Comparison of ENCODE assay signal across 16 cellular contexts in the genomic region with DNA sequence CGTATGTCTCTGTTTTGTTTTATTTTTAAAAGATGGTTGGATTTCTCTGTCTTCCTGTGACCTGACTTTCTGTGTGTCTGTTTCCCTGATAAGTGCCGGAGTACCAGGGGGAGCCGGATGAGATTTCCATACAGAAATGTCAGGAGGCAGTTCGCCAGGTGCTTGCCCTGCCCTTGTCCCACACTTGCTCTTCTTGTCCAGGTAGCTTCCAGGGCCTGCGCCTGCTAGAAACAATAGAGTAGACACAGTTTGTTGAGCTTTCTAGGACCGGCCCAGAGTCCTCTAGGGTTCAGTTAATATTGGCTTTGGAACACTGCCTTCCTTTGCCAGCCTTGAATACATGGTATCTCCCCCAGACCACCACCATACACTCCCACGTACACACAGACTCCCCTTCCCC. TPM values are rescaled to one million over a fixed set of nuclear protein-coding genes. Genes with fewer than 3 reads are reported as not detected.
DNase-seq lines count a peak whose midpoint lies in the region; ATAC-seq and TF ChIP-seq lines count a peak whose summit lies in the region.
"Had no signal": no experiment of that assay in that cellular context is flagged by ENCODE, and none has a peak within 500 bp of the region (broad histone marks: within the 10 kb centered on the region; RNA-seq: fewer than 3 reads in every experiment).

No MANE protein-coding gene starts in this region.

- no peaks in the 10 kb centered on the region for H3K9me3 Mint-ChIP-seq in natural killer cell treated with Interleukin-12 subunit alpha and Interleukin-12 subunit beta and Interleukin-15 and Interleukin-18, amount 100 ng/mL, for 72 hours
- H3K9me3 Mint-ChIP-seq in natural killer cell (no peaks in the 10 kb centered on the region), WTC11 (no peaks in the 10 kb centered on the region), neural progenitor cell (no peaks in the 10 kb centered on the region)
- H3K9me3 Mint-ChIP-seq: CD4-positive, alpha-beta memory T cell had no signal

- no peak overlapping the region for H3K4me3 Mint-ChIP-seq in natural killer cell treated with Interleukin-12 subunit alpha and Interleukin-12 subunit beta and Interleukin-15 and Interleukin-18, amount 100 ng/mL, for 72 hours
- H3K4me3 Mint-ChIP-seq in natural killer cell (no peak overlapping the region), WTC11 (no peak overlapping the region), neural progenitor cell (no peak overlapping the region)

- H4K20me1 ChIP-seq in neural progenitor cell (ENCODE audit: low read depth), result no peaks in the 10 kb centered on the region

- peak overlapping the region; percentile 4 for H3K9ac ChIP-seq in neural progenitor cell
- H3K9ac ChIP-seq: GM23248 had no signal

- no peaks in the 10 kb centered on the region for H3K27me3 ChIP-seq in neural progenitor cell

- TF ChIP-seq CTCF in natural killer cell (IDR thresholded peaks at IDR 0.05) (no peak), WTC11 (IDR thresholded peaks at IDR 0.05) (no peak), neural progenitor cell (IDR thresholded peaks at IDR 0.05) (no peak)

- no peak overlapping the region for H3K4me3 ChIP-seq in neural progenitor cell
- H3K4me3 ChIP-seq: GM23248 had no signal

- peaks cover 7% of the 10 kb centered on the region for H3K4me1 ChIP-seq in neural progenitor cell

- H3K9me3 ChIP-seq in neural progenitor cell (ENCODE audit: low read depth), result no peaks in the 10 kb centered on the region

- peaks cover 39% of the 10 kb centered on the region for H3K79me2 ChIP-seq in neural progenitor cell (ENCODE audit: low read depth)

- H3K36me3 ChIP-seq in neural progenitor cell, result no peaks in the 10 kb centered on the region

- peaks cover 16% of the 10 kb centered on the region for H3F3A ChIP-seq in neural progenitor cell (ENCODE audit: low read depth)

- no peak for ATAC-seq in natural killer cell treated with Interleukin-12 subunit alpha and Interleukin-12 subunit beta and Interleukin-15 and Interleukin-18, amount 100 ng/mL, for 72 hours
- ATAC-seq in natural killer cell (no peak), WTC11 (no peak), GM21447 (IDR thresholded peaks at IDR 0.05; ENCODE audit: unreplicated experiment) (no peak)

- H2AFZ ChIP-seq in neural progenitor cell (replicated peaks), result no peak overlapping the region
- H2AFZ ChIP-seq: GM23248 had no signal

- H3K27ac Mint-ChIP-seq in natural killer cell treated with Interleukin-12 subunit alpha and Interleukin-12 subunit beta and Interleukin-15 and Interleukin-18, amount 100 ng/mL, for 72 hours, result no peak overlapping the region
- H3K27ac Mint-ChIP-seq in natural killer cell (no peak overlapping the region), WTC11 (0 out of 2 replicates have a peak overlapping the region, but pooled peaks have one; percentile 71), neural progenitor cell (no peak overlapping the region)

- H3K36me3 Mint-ChIP-seq in natural killer cell treated with Interleukin-12 subunit alpha and Interleukin-12 subunit beta and Interleukin-15 and Interleukin-18, amount 100 ng/mL, for 72 hours, result no peaks in the 10 kb centered on the region
- no peaks in the 10 kb centered on the region for H3K36me3 Mint-ChIP-seq in natural killer cell
- H3K36me3 Mint-ChIP-seq in WTC11, result peaks cover 18% of the 10 kb centered on the region
- peaks cover 3% of the 10 kb centered on the region for H3K36me3 Mint-ChIP-seq in neural progenitor cell

- intact Hi-C loops in natural killer cell (cut with micrococcal nuclease), result no loop called here

- peaks cover 14 to 18% of the 10 kb centered on the region in 2 donors for H3K4me1 Mint-ChIP-seq in natural killer cell treated with Interleukin-12 subunit alpha and Interleukin-12 subunit beta and Interleukin-15 and Interleukin-18, amount 100 ng/mL, for 72 hours (ENCODE audit: low read depth in 2 of 2)
- peaks cover 17 to 38% of the 10 kb centered on the region in 2 donors for H3K4me1 Mint-ChIP-seq in natural killer cell
- H3K4me1 Mint-ChIP-seq in WTC11, result peaks cover 12% of the 10 kb centered on the region
- H3K4me1 Mint-ChIP-seq in neural progenitor cell, result peaks cover 14% of the 10 kb centered on the region

- no peak overlapping the region for H3K27ac ChIP-seq in neural progenitor cell
- H3K27ac ChIP-seq: C4-2B, GM23248 had no signal

- peak; percentile 37 for DNase-seq in natural killer cell treated with Interleukin-12 subunit alpha and Interleukin-12 subunit beta and Interleukin-15 and Interleukin-18, amount 100 ng/mL, for 72 hours (ENCODE audit: low spot score)
- DNase-seq in natural killer cell (no peak), WTC11 (ENCODE audit: low spot score) (no peak), neural progenitor cell (ENCODE audit: low spot score) (no peak), HK-2 (ENCODE audit: unreplicated experiment) (no peak)
- no peak for DNase-seq in activated effector memory CD4-positive, alpha-beta T cell treated with Interleukin-2 at 50 U/mL for 16 hours
- DNase-seq: Calu3; CD4-positive, alpha-beta memory T cell; COR-L47; DMS53; GF-D8; GM23248; H7; HCEC 1CT had no signal

- H3K4me2 ChIP-seq in neural progenitor cell, result no peak overlapping the region

- CTCF ChIA-PET in WTC11 (lab: Charles Lee), result interaction anchor here (1.2 kb wide), 1 partner anchor 37 kb away, joined by 3 read pairs; no protein-coding TSS in a partner anchor

- H3K27me3 Mint-ChIP-seq in natural killer cell treated with Interleukin-12 subunit alpha and Interleukin-12 subunit beta and Interleukin-15 and Interleukin-18, amount 100 ng/mL, for 72 hours, result no peaks in the 10 kb centered on the region
- H3K27me3 Mint-ChIP-seq in natural killer cell (ENCODE audit: low read depth in 2 of 2), result no peaks in the 10 kb centered on the region
- no peaks in the 10 kb centered on the region for H3K27me3 Mint-ChIP-seq in WTC11 (ENCODE audit: low read depth)
- H3K27me3 Mint-ChIP-seq in neural progenitor cell (ENCODE audit: insufficient read depth, low read depth), result no peaks in the 10 kb centered on the region
- H3K27me3 Mint-ChIP-seq: CD4-positive, alpha-beta memory T cell had no signal

- POLR2A ChIA-PET in WTC11 (lab: Charles Lee), result interaction anchor here (1.3 kb wide), 1 partner anchor 26 kb away, joined by 3 read pairs; a partner anchor contains a TSS

TF ChIP-seq in WTC11, 78 proteins besides CTCF, POLR2A, EP300 and RAD21 (continues in another document):
- TF ChIP-seq RORB (CRISPR knock-in tag; IDR thresholded peaks at IDR 0.05) (no peak), SP1 (CRISPR knock-in tag; conservative IDR thresholded peaks at IDR 0.05) (no peak), IRF2 (CRISPR knock-in tag; IDR thresholded peaks at IDR 0.05; ENCODE audit: borderline replicate concordance, low read depth) (no peak), GTF2I (CRISPR knock-in tag; conservative IDR thresholded peaks at IDR 0.05) (no peak), NFE2L1 (CRISPR knock-in tag; IDR thresholded peaks at IDR 0.05) (no peak), KAT7 (CRISPR knock-in tag; IDR thresholded peaks at IDR 0.05; ENCODE audit: borderline replicate concordance) (no peak), GRHL2 (CRISPR knock-in tag; IDR thresholded peaks at IDR 0.05; ENCODE audit: insufficient replicate concordance, severe bottlenecking) (no peak), ZNF317 (CRISPR knock-in tag; IDR thresholded peaks at IDR 0.05; ENCODE audit: borderline replicate concordance, low read depth) (no peak)
- TF ChIP-seq, protein P1, sequence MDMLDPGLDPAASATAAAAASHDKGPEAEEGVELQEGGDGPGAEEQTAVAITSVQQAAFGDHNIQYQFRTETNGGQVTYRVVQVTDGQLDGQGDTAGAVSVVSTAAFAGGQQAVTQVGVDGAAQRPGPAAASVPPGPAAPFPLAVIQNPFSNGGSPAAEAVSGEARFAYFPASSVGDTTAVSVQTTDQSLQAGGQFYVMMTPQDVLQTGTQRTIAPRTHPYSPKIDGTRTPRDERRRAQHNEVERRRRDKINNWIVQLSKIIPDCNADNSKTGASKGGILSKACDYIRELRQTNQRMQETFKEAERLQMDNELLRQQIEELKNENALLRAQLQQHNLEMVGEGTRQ (CRISPR knock-in tag; IDR thresholded peaks at IDR 0.05), result no peak
- TF ChIP-seq, protein P2, sequence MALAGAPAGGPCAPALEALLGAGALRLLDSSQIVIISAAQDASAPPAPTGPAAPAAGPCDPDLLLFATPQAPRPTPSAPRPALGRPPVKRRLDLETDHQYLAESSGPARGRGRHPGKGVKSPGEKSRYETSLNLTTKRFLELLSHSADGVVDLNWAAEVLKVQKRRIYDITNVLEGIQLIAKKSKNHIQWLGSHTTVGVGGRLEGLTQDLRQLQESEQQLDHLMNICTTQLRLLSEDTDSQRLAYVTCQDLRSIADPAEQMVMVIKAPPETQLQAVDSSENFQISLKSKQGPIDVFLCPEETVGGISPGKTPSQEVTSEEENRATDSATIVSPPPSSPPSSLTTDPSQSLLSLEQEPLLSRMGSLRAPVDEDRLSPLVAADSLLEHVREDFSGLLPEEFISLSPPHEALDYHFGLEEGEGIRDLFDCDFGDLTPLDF (CRISPR knock-in tag; IDR thresholded peaks at IDR 0.05), result no peak

RNA-seq across cellular contexts. Expression of a gene that starts 3.9 kb away (rescaled TPM):
- 10 to 100 TPM; 94.3 to 94.7 TPM for total RNA-seq in natural killer cell treated with Interleukin-12 subunit alpha and Interleukin-12 subunit beta and Interleukin-15 and Interleukin-18, amount 100 ng/mL, for 72 hours
- total RNA-seq in natural killer cell (10 to 100 TPM; 49.6 to 53.2 (median 50.2) TPM), WTC11 (2021) (83.4 to 104 TPM (median 88.5 TPM) in 3 replicates), neural progenitor cell (ENCODE audit: low replicate concordance) (18.2 and 27.7 TPM in 2 replicates)

RNA-seq across cellular contexts. Expression of a gene that starts 8.7 kb away (rescaled TPM):
- 10 to 100 TPM; 78.5 to 87.1 TPM for total RNA-seq in natural killer cell treated with Interleukin-12 subunit alpha and Interleukin-12 subunit beta and Interleukin-15 and Interleukin-18, amount 100 ng/mL, for 72 hours
- 10 to 100 TPM; 47.8 to 52.6 (median 52.4) TPM for total RNA-seq in natural killer cell
- 46.4 to 60.6 TPM (median 52.7 TPM) in 3 replicates for total RNA-seq in WTC11 (2021)
- 27.9 and 58.4 TPM in 2 replicates for total RNA-seq in neural progenitor cell (ENCODE audit: low replicate concordance)

RNA-seq across cellular contexts. Expression of a gene that starts 25.8 kb away (rescaled TPM):
- 1 to 10 TPM in 1 of 2 donors, under 1 TPM in 1; 0.36 to 1.9 TPM for total RNA-seq in natural killer cell treated with Interleukin-12 subunit alpha and Interleukin-12 subunit beta and Interleukin-15 and Interleukin-18, amount 100 ng/mL, for 72 hours
- total RNA-seq in natural killer cell (under 1 TPM; 0.31 to 0.68 (median 0.32) TPM), WTC11 (2021) (30.4 to 39.5 TPM (median 34.5 TPM) in 3 replicates), neural progenitor cell (ENCODE audit: low replicate concordance) (0.95 and 3.4 TPM in 2 replicates)

RNA-seq across cellular contexts. Expression of a gene that starts 39.9 kb away (rescaled TPM):
- total RNA-seq in natural killer cell treated with Interleukin-12 subunit alpha and Interleukin-12 subunit beta and Interleukin-15 and Interleukin-18, amount 100 ng/mL, for 72 hours, result under 1 TPM; 0.56 to 0.62 TPM
- total RNA-seq in natural killer cell (1 to 10 TPM; 3.1 to 4.6 (median 3.3) TPM), WTC11 (2021) (32.6 to 39.4 TPM (median 38.7 TPM) in 3 replicates), neural progenitor cell (ENCODE audit: low replicate concordance) (3.7 and 12.5 TPM in 2 replicates)

RNA-seq across cellular contexts. Expression of a gene that starts 53.6 kb away (rescaled TPM):
- total RNA-seq in natural killer cell treated with Interleukin-12 subunit alpha and Interleukin-12 subunit beta and Interleukin-15 and Interleukin-18, amount 100 ng/mL, for 72 hours, result 10 to 100 TPM; 27.1 to 27.8 TPM
- total RNA-seq in natural killer cell (10 to 100 TPM; 35.3 to 40.4 (median 37.1) TPM), WTC11 (2021) (19.7 to 22.1 TPM (median 20.2 TPM) in 3 replicates), neural progenitor cell (ENCODE audit: low replicate concordance) (13.2 and 17.7 TPM in 2 replicates)
